ENCODE assay signal across 20 cellular contexts in genomic region chr18:24558403-24558802, GRCh38.
DNase-seq lines count a peak whose midpoint lies in the region; FAIRE-seq and TF ChIP-seq lines count a peak whose summit lies in the region.
"Had no signal": no experiment of that assay in that cellular context is flagged by ENCODE, and none has a peak within 500 bp of the region (broad histone marks: within the 10 kb centered on the region; RNA-seq: fewer than 3 reads in every experiment).

No MANE protein-coding gene starts in this region.

- H3K27me3 ChIP-seq in SJCRH30 = no peaks in the 10 kb centered on the region
- H3K27me3 ChIP-seq in hepatocyte = no peaks in the 10 kb centered on the region
- H3K27me3 ChIP-seq: BLaER1 had no signal

- no peaks in the 10 kb centered on the region for H3K4me1 ChIP-seq in SJCRH30
- H3K4me1 ChIP-seq in hepatocyte (ENCODE audit: insufficient read depth) = peaks cover 7% of the 10 kb centered on the region
- H3K4me1 ChIP-seq: BLaER1 had no signal

- H4K20me1 ChIP-seq in hepatocyte (ENCODE audit: insufficient read depth, poor library complexity, severe bottlenecking) = no peaks in the 10 kb centered on the region
- H4K20me1 ChIP-seq: BLaER1 had no signal

- no peak overlapping the region for H2AFZ ChIP-seq in hepatocyte

- H3K27me3 Mint-ChIP-seq in nephron progenitor cell (ENCODE audit: low read depth, poor library complexity) = peaks cover 12% of the 10 kb centered on the region

- no peaks in the 10 kb centered on the region for H3K9me2 ChIP-seq in hepatocyte (replicated peaks; ENCODE audit: insufficient read depth)

- H3K4me2 ChIP-seq in hepatocyte = no peak overlapping the region
- H3K4me2 ChIP-seq: BLaER1 had no signal

- 80% methylated on average over 7 of the region's 7 CpGs for WGBS in hepatocyte (ENCODE audit: low lambda C conversion rate, missing lambda C conversion rate)

- FAIRE-seq in G401.6 (lab: Jason Lieb, UNC) = peak; percentile 61
- FAIRE-seq: A204.1, GM12878, GM19239 had no signal

- H3K4me3 ChIP-seq in SJCRH30 = no peak overlapping the region
- no peak overlapping the region for H3K4me3 ChIP-seq in hepatocyte
- H3K4me3 ChIP-seq: BLaER1, GM12878 had no signal

- H3K9me3 Mint-ChIP-seq in nephron progenitor cell = no peaks in the 10 kb centered on the region
- H3K9me3 Mint-ChIP-seq: CD8-positive, alpha-beta T cell; H9 had no signal

- H3K27ac ChIP-seq in SJCRH30 (no peak overlapping the region), hepatocyte (no peak overlapping the region)
- H3K27ac ChIP-seq: 22Rv1, BLaER1, C4-2B had no signal

- H3K36me3 ChIP-seq in SJCRH30 = no peaks in the 10 kb centered on the region
- no peaks in the 10 kb centered on the region for H3K36me3 ChIP-seq in hepatocyte (replicated peaks; ENCODE audit: insufficient read depth, low read depth)
- H3K36me3 ChIP-seq: BLaER1 had no signal

- DNase-seq in cerebellar cortex (ENCODE audit: low spot score) = peak; percentile 70
- no peak for DNase-seq in nephron progenitor cell
- no peak for DNase-seq in SJCRH30
- DNase-seq in hepatocyte (ENCODE audit: low spot score) = no peak
- no peak for DNase-seq in glomerular visceral epithelial cell (ENCODE audit: extremely low spot score)
- DNase-seq: Caco-2; CD4-positive, CD25-positive, alpha-beta regulatory T cell; CD8-positive, alpha-beta T cell; DMS153; DND-41; GDM1; H9 had no signal

- peaks cover 64% of the 10 kb centered on the region for H3K4me1 Mint-ChIP-seq in nephron progenitor cell
- H3K4me1 Mint-ChIP-seq: B cell; CD4-positive, CD25-positive, alpha-beta regulatory T cell had no signal

- peak overlapping the region; percentile 57 for H3K27ac Mint-ChIP-seq in nephron progenitor cell
- H3K27ac Mint-ChIP-seq: B cell; CD4-positive, CD25-positive, alpha-beta regulatory T cell; CD8-positive, alpha-beta T cell; H9 had no signal

- H3K79me2 ChIP-seq in hepatocyte = no peaks in the 10 kb centered on the region

- TF ChIP-seq CTCF in nephron progenitor cell (IDR thresholded peaks at IDR 0.05) (no peak), hepatocyte (IDR thresholded peaks at IDR 0.05; ENCODE audit: poor library complexity) (no peak)

- no peaks in the 10 kb centered on the region for H3K36me3 Mint-ChIP-seq in nephron progenitor cell (ENCODE audit: low read depth)
- H3K36me3 Mint-ChIP-seq: CD4-positive, CD25-positive, alpha-beta regulatory T cell; CD8-positive, alpha-beta T cell had no signal

- H3K4me3 Mint-ChIP-seq in nephron progenitor cell = no peak overlapping the region
- H3K4me3 Mint-ChIP-seq: B cell; CD8-positive, alpha-beta T cell; H9 had no signal

- H3K9me3 ChIP-seq in SJCRH30 (replicated peaks) = no peaks in the 10 kb centered on the region
- no peaks in the 10 kb centered on the region for H3K9me3 ChIP-seq in hepatocyte (ENCODE audit: low read depth)
- H3K9me3 ChIP-seq: BLaER1, Caco-2 had no signal
